In the genomic region with DNA sequence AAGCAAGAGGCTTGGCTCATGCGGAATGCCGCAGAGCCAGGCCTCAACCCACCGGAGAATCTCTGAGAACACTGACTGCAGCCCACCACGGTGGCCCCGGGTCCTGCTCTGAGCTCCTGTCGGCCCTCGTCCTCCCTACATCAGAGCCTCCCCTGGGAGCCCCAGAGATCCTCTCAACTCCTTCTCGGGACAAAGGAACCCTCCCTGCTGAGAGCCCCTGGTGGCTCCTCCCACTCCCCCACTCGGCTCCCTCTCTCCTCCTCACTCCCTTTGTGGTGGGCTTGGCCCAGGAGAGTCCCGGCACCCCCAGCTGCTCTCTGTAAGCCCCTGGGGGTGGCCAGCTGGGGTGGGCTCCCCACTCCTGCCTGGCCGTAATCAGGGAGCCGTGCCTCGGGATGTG, we compare ENCODE assay signal across 8 cellular contexts. TPM values are rescaled to one million over a fixed set of nuclear protein-coding genes. Genes with fewer than 3 reads are reported as not detected.
DNase-seq lines count a peak whose midpoint lies in the region; ATAC-seq and TF ChIP-seq lines count a peak whose summit lies in the region.

No MANE protein-coding gene starts in this region.

- H3K36me3 ChIP-seq in iPS-15b (ENCODE audit: control insufficient read depth, insufficient read depth, low read length) (no peaks in the 10 kb centered on the region), stomach (no peaks in the 10 kb centered on the region)

- peak overlapping the region; percentile 65 for H3K9ac ChIP-seq in iPS-15b (ENCODE audit: low read depth, low read length)

- peaks cover 16% of the 10 kb centered on the region for H3K4me1 ChIP-seq in iPS-15b (ENCODE audit: control insufficient read depth, insufficient read depth, low read length)
- H3K4me1 ChIP-seq in stomach, result peaks cover 60 to 65% (median 64%) of the 10 kb centered on the region in 4 donors

- no peaks in the 10 kb centered on the region for H3K36me3 Mint-ChIP-seq in activated naive CD4-positive, alpha-beta T cell treated with anti-CD3 and anti-CD28 coated beads, Interleukin-2, amount 50 U/mL, for 72 hours

- no peak for TF ChIP-seq CTCF in stomach (IDR thresholded peaks at IDR 0.05)

- TF ChIP-seq EP300 in stomach (IDR thresholded peaks at IDR 0.05), result no peak

- peak overlapping the region; percentile 70 for H3K4me3 ChIP-seq in iPS-15b (ENCODE audit: low read depth, low read length)
- H3K4me3 ChIP-seq in stomach, result peak overlapping the region; percentile 51 to 57 (median 54)

- WGBS in stomach, 5 donors, result 24 to 48% (median 34%) methylated on average over 12 to 13 of the region's 13 CpGs

- peak; percentile 5 for ATAC-seq in HG03432 (IDR thresholded peaks at IDR 0.05; ENCODE audit: unreplicated experiment)
- no peak for ATAC-seq in activated naive CD4-positive, alpha-beta T cell treated with anti-CD3 and anti-CD28 coated beads, Interleukin-2, amount 50 U/mL, for 72 hours
- no peak for ATAC-seq in GM18870 (IDR thresholded peaks at IDR 0.05; ENCODE audit: unreplicated experiment)

- peak overlapping the region; percentile 88 to 95 (median 92) for H3K27ac ChIP-seq in stomach

- TF ChIP-seq POLR2A in stomach (IDR thresholded peaks at IDR 0.05), result no peak

- no peaks in the 10 kb centered on the region for H3K9me3 Mint-ChIP-seq in activated naive CD4-positive, alpha-beta T cell treated with anti-CD3 and anti-CD28 coated beads, Interleukin-2, amount 50 U/mL, for 72 hours

- H3K27me3 ChIP-seq in iPS-15b (ENCODE audit: control insufficient read depth, insufficient read depth, low read length), result peaks cover 3% of the 10 kb centered on the region
- H3K27me3 ChIP-seq in stomach, result no peaks in the 10 kb centered on the region

- H3K9me3 ChIP-seq in iPS-15b (ENCODE audit: control insufficient read depth, insufficient read depth, low read length) (no peaks in the 10 kb centered on the region), stomach (no peaks in the 10 kb centered on the region)

- peak; percentile 62 for DNase-seq in ELF-1 (ENCODE audit: low read depth, low spot score)
- no peak for DNase-seq in activated naive CD4-positive, alpha-beta T cell treated with anti-CD3 and anti-CD28 coated beads, Interleukin-2, amount 50 U/mL, for 72 hours (ENCODE audit: low spot score in 2 of 2)
- DNase-seq in stomach, result no peak
- DNase-seq in HPDE6-E6E7 (ENCODE audit: extremely low spot score), result no peak
- no peak for DNase-seq in T-helper 9 cell

- intact Hi-C loops in stomach (cut with DNase I; ENCODE audit: low total_unique reads), result no loop called here

- H3K27ac Mint-ChIP-seq in activated naive CD4-positive, alpha-beta T cell treated with anti-CD3 and anti-CD28 coated beads, Interleukin-2, amount 50 U/mL, for 72 hours, result peak overlapping the region; percentile 79 to 94

RNA-seq across cellular contexts. Expression of a gene that starts 11.1 kb away (rescaled TPM):
- total RNA-seq in activated naive CD4-positive, alpha-beta T cell treated with anti-CD3 and anti-CD28 coated beads, Interleukin-2, amount 50 U/mL, for 72 hours, result 10 to 100 TPM; 48.6 to 82.7 TPM
- 100 to 1,000 TPM in 4 of 5 donors, 10 to 100 TPM in 1; 45.9 to 385 (median 184) TPM for total RNA-seq in stomach
- polyA plus RNA-seq in stomach, result 100 to 1,000 TPM in 1 of 3 donors, 10 to 100 TPM in 2; 74.7 to 113 (median 90.3) TPM

RNA-seq across cellular contexts. Expression of a gene that starts 45.7 kb away (rescaled TPM):
- total RNA-seq in activated naive CD4-positive, alpha-beta T cell treated with anti-CD3 and anti-CD28 coated beads, Interleukin-2, amount 50 U/mL, for 72 hours, result 1 to 10 TPM; 2.7 to 7.3 TPM
- total RNA-seq in stomach, result 10 to 100 TPM in 1 of 5 donors, 1 to 10 TPM in 3, not detected in 1; 7.0 to 59.4 (median 7.6) TPM
- polyA plus RNA-seq in stomach, result 10 to 100 TPM; 12.3 to 16.7 (median 14.5) TPM
